ENCODE assay signal across 10 cellular contexts in the genomic region with DNA sequence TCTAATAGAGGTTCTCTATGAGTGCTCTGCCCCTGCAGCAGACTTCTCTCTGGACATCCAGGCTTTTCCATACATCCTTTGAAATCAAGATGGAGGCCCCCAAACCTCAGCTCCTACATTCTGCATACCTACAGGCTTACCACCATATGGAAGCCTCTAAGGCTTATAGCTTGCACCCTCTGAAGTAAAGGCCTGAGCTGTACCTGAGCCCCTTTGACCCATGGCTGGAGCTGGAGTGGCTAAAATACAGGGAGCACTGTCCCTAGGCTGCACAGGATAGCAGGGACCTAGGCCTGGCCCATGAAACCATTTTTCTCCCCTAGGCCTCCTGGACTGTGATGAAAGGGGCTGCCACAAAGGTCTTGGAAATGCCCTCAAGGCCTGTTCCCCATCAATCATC.
"Had no signal": no experiment of that assay in that cellular context is flagged by ENCODE, and none has a peak within 500 bp of the region (broad histone marks: within the 10 kb centered on the region; RNA-seq: fewer than 3 reads in every experiment).

No MANE protein-coding gene starts in this region.

- ATAC-seq: GM23338, HCT116 had no signal

- H3K4me2 ChIP-seq: GM23338 had no signal

- H3K9ac ChIP-seq: GM23248 had no signal

- H3K9me3 ChIP-seq: HAP-1 had no signal

- H3K4me3 ChIP-seq: GM23248, GM23338, HAP-1 had no signal

- H3K36me3 ChIP-seq: HAP-1 had no signal

- DNase-seq: GM23248, GOT3, H7, H9, HCEC 1CT, HFFc6 had no signal

- FAIRE-seq: H1 had no signal

- H3K27ac ChIP-seq: GM23248 had no signal

- H2AFZ ChIP-seq: GM23248, GM23338 had no signal
